8 cellular contexts compared by ENCODE assay signal in genomic region chr19:57279418-57280164, GRCh38. TPM values are rescaled to one million over a fixed set of nuclear protein-coding genes. Genes with fewer than 3 reads are reported as not detected.
DNase-seq lines count a peak whose midpoint lies in the region; ATAC-seq, FAIRE-seq and TF ChIP-seq lines count a peak whose summit lies in the region.

No MANE protein-coding gene starts in this region.

- H2BK15ac ChIP-seq in H1 (ENCODE audit: low read length), result 0 out of 2 replicates have a peak overlapping the region, but pooled peaks have one; percentile 88

- peaks cover 28% of the 10 kb centered on the region for H3K4me1 Mint-ChIP-seq in activated CD4-positive, alpha-beta memory T cell treated with anti-CD3 and anti-CD28 coated beads for 36 hours (ENCODE audit: low read depth)
- H3K4me1 Mint-ChIP-seq in memory B cell, result peaks cover 24% of the 10 kb centered on the region

- TF ChIP-seq POLR2A in H1 (IDR thresholded peaks at IDR 0.05; ENCODE audit: control extremely low read depth in 1 of 2, low read depth in 2 of 2, low read length in 2 of 2), result peak; percentile 85 to 93

- POLR2A ChIA-PET in activated CD4-positive, alpha-beta memory T cell treated with anti-CD3 and anti-CD28 coated beads for 36 hours (lab: Charles Lee), result no interaction called here
- POLR2A ChIA-PET in H1 (lab: Charles Lee; ENCODE audit: partially characterized antibody), result interaction anchor here (0.6 to 1.7 kb wide), 10 partner anchors 13 to 524 kb away, joined by 3 to 6 read pairs (median 3); partner anchors contain the start of genes TRAPPC2B, ZNF547 and ZNF805

- H2AFZ ChIP-seq in H1 (ENCODE audit: low read length), result peak overlapping the region; percentile 74; the same call in 1 of the 2 replicates

- H3K4me1 ChIP-seq in H1 (replicated peaks in 1 of 4; ENCODE audit: control insufficient read depth in 3 of 4, insufficient read depth in 4 of 4, low read length in 3 of 4), result peaks cover 0 to 6% (median 2%) of the 10 kb centered on the region in 4 experiments; a peak in 4 of 7 replicates

- peaks cover 6% of the 10 kb centered on the region for H3K23me2 ChIP-seq in H1 (ENCODE audit: low read depth, low read length)

- peak overlapping the region; percentile 59 to 98 (median 96) for H3K9ac ChIP-seq in H1 (replicated peaks in 1 of 4; ENCODE audit: extremely low read depth in 1 of 4, low read depth in 3 of 4, low read length in 3 of 4)

- no peak overlapping the region for H3K27ac Mint-ChIP-seq in activated CD4-positive, alpha-beta memory T cell treated with anti-CD3 and anti-CD28 coated beads for 36 hours
- H3K27ac Mint-ChIP-seq in memory B cell, result no peak overlapping the region

- peak overlapping the region; percentile 16 for H3K14ac ChIP-seq in H1 (ENCODE audit: insufficient read length)

- H2BK5ac ChIP-seq in H1 (ENCODE audit: low read depth, low read length), result peak overlapping the region; percentile 97

- TF ChIP-seq EP300 in H1 (IDR thresholded peaks at IDR 0.05; ENCODE audit: borderline replicate concordance in 1 of 2, low read depth in 2 of 2, low read length in 2 of 2), result no peak

- peaks cover 39% of the 10 kb centered on the region for H3K36me3 Mint-ChIP-seq in activated CD4-positive, alpha-beta memory T cell treated with anti-CD3 and anti-CD28 coated beads for 36 hours
- H3K36me3 Mint-ChIP-seq in memory B cell, result peaks cover 9% of the 10 kb centered on the region

- H3K56ac ChIP-seq in H1 (replicated peaks; ENCODE audit: insufficient read length, low read depth, low read length), result peak overlapping the region; percentile 83

- no peaks in the 10 kb centered on the region for H3K27me3 ChIP-seq in H1 (replicated peaks in 1 of 4; ENCODE audit: control insufficient read depth in 3 of 4, extremely low read depth in 1 of 4, insufficient read depth in 3 of 4, low read length in 3 of 4)

- WGBS in H1 (ENCODE audit: extremely low coverage in 1 of 2, insufficient coverage in 1 of 2, insufficient read length in 1 of 2, insufficient replicate concordance in 2 of 2, low coverage in 1 of 2, low lambda C conversion rate in 2 of 2, missing lambda C conversion rate in 1 of 2), 2 experiments, result 10% methylated on average over 23 of the region's 25 CpGs; no CpG with 5 or more reads in 1 of the 2 experiments

- peak overlapping the region; percentile 85 to 97 (median 87) for H3K4me3 ChIP-seq in H1 (ENCODE audit: extremely low read depth in 1 of 4, insufficient read depth in 2 of 4, low read depth in 3 of 4, low read length in 4 of 4)

- peak in 2 of 3 experiments; percentile 15 to 19; a peak in 2 of 4 replicates for TF ChIP-seq CTCF in H1 (IDR thresholded peaks at IDR 0.05; ENCODE audit: control extremely low read depth in 1 of 3, insufficient read depth in 1 of 3, low read depth in 1 of 3, low read length in 3 of 3)

- H3K9me3 ChIP-seq in H1 (ENCODE audit: insufficient read depth in 2 of 2, low read depth in 1 of 2, low read length in 1 of 2), result no peaks in the 10 kb centered on the region

- peak overlapping the region; percentile 98 for H4K91ac ChIP-seq in H1 (replicated peaks; ENCODE audit: insufficient read length, low read length)

- peak; percentile 94 for DNase-seq in CMK (ENCODE audit: low read depth)
- DNase-seq in NCI-H748 (lab: John Stamatoyannopoulos, UW; ENCODE audit: unreplicated experiment), result peak; percentile 98
- DNase-seq in activated CD4-positive, alpha-beta memory T cell treated with anti-CD3 and anti-CD28 coated beads for 36 hours, result peak; percentile 91
- peak; percentile 80 to 81 for DNase-seq in H1 (ENCODE audit: low read depth in 1 of 2, low spot score in 2 of 2)
- DNase-seq in memory B cell (ENCODE audit: low spot score in 2 of 2), result peak in 1 of 2 donors; percentile 77
- peak; percentile 62 for DNase-seq in stimulated activated CD8-positive, alpha-beta memory T cell treated with anti-CD3 and anti-CD28 coated beads, Interleukin-12 subunit alpha, Interleukin-12 subunit beta, amount 100 ng/mL, for 1 hour (ENCODE audit: low read depth)

- H3K27ac ChIP-seq in H1 (ENCODE audit: low read depth, low read length), result peak overlapping the region; percentile 95

- H3K4ac ChIP-seq in H1 (replicated peaks; ENCODE audit: insufficient read length, low read depth, low read length), result peak overlapping the region; percentile 89

- no peaks in the 10 kb centered on the region for H3K27me3 Mint-ChIP-seq in activated CD4-positive, alpha-beta memory T cell treated with anti-CD3 and anti-CD28 coated beads for 36 hours
- H3K27me3 Mint-ChIP-seq in memory B cell, result no peaks in the 10 kb centered on the region

- no peak for FAIRE-seq in H1 (lab: Jason Lieb, UNC)

- H2AK5ac ChIP-seq in H1 (ENCODE audit: low read depth, low read length), result peak overlapping the region; percentile 78

- peaks cover 26 to 40% of the 10 kb centered on the region in 2 experiments for H3K79me2 ChIP-seq in H1 (ENCODE audit: control insufficient read depth in 1 of 2, insufficient read depth in 2 of 2, low read length in 2 of 2)

- H4K20me1 ChIP-seq in H1 (replicated peaks in 1 of 2; ENCODE audit: control insufficient read depth in 1 of 2, insufficient read depth in 2 of 2, low read length in 2 of 2), result peaks cover 1 to 2% of the 10 kb centered on the region in 2 experiments

- no peak overlapping the region for H3K4me3 Mint-ChIP-seq in activated CD4-positive, alpha-beta memory T cell treated with anti-CD3 and anti-CD28 coated beads for 36 hours
- peak overlapping the region; percentile 25 for H3K4me3 Mint-ChIP-seq in memory B cell

- H3K36me3 ChIP-seq in H1 (ENCODE audit: control insufficient read depth in 2 of 4, insufficient read depth in 4 of 4, low read length in 3 of 4), result peaks cover 0 to 9% (median 5%) of the 10 kb centered on the region in 4 experiments; a peak in 3 of 8 replicates

- TF ChIP-seq RAD21 in H1 (IDR thresholded peaks at IDR 0.05 in 1 of 2, conservative IDR thresholded peaks at IDR 0.05 in 1 of 2; ENCODE audit: low read depth in 2 of 2, low read length in 2 of 2), result peak; percentile 17 to 31; a peak in 2 of 4 replicates

- H3K79me1 ChIP-seq in H1 (ENCODE audit: low read depth, low read length), result peaks cover 6% of the 10 kb centered on the region; the same call in 1 of the 2 replicates

- ATAC-seq in GM19397 (IDR thresholded peaks at IDR 0.05; ENCODE audit: unreplicated experiment) (peak; percentile 73), HG03558 (IDR thresholded peaks at IDR 0.05; ENCODE audit: extremely low read depth, unreplicated experiment) (peak; percentile 61), memory B cell (ENCODE audit: low read depth) (peak; percentile 71)

- CTCF ChIA-PET in activated CD4-positive, alpha-beta memory T cell treated with anti-CD3 and anti-CD28 coated beads for 36 hours (lab: Charles Lee), result no interaction called here
- CTCF ChIA-PET in H1 (lab: Charles Lee; ENCODE audit: partially characterized antibody), result no interaction called here

- H3K4me2 ChIP-seq in H1 (ENCODE audit: insufficient read depth in 1 of 2, low read depth in 2 of 2, low read length in 2 of 2), result peak overlapping the region; percentile 62 to 87

- peak overlapping the region; percentile 99 for H4K8ac ChIP-seq in H1 (ENCODE audit: extremely low read depth, insufficient read depth, low read length)

- no peak overlapping the region for H3K23ac ChIP-seq in H1 (ENCODE audit: insufficient read length)

- H2BK120ac ChIP-seq in H1 (replicated peaks; ENCODE audit: low read depth, low read length), result peak overlapping the region; percentile 66

- intact Hi-C loops in activated CD4-positive, alpha-beta memory T cell treated with anti-CD3 and anti-CD28 coated beads for 36 hours (cut with micrococcal nuclease), result loop anchor here (1.0 to 10.0 kb wide), 11 partner anchors 39 to 905 kb away; partner anchors contain the start of genes TRAPPC2B, ZNF264, ZNF274 and ZNF304

- no peak overlapping the region for H2BK20ac ChIP-seq in H1 (ENCODE audit: low read length)

- H3K18ac ChIP-seq in H1 (ENCODE audit: extremely low read depth, low read length), result peak overlapping the region; percentile 93

- peak overlapping the region; percentile 92 for H4K5ac ChIP-seq in H1 (ENCODE audit: insufficient read length, low read depth, low read length)

- peak overlapping the region; percentile 81; the same call in 1 of the 2 replicates for H2BK12ac ChIP-seq in H1 (ENCODE audit: low read depth, low read length)

- H3K9me3 Mint-ChIP-seq in activated CD4-positive, alpha-beta memory T cell treated with anti-CD3 and anti-CD28 coated beads for 36 hours, result no peaks in the 10 kb centered on the region
- no peaks in the 10 kb centered on the region for H3K9me3 Mint-ChIP-seq in memory B cell

RNA-seq across cellular contexts. Expression of gene ZNF460, which starts 0.7 kb away (rescaled TPM):
- total RNA-seq in activated CD4-positive, alpha-beta memory T cell treated with anti-CD3 and anti-CD28 coated beads for 36 hours, result 10 to 100 TPM; 45.5 to 45.8 TPM
- total RNA-seq in H1 (2021; fragmentation: NEBNext Ultra II Directional; extraction: Animal tissue kit (Norgen Biotek cat#: 25700)), result 56.0 and 57.9 TPM in 2 replicates
- 6.9 and 9.3 TPM in 2 replicates for polyA plus RNA-seq in H1 (2011; rRNA removed)
- polyA plus RNA-seq in H1 (2011; cell fraction: cytosol; rRNA removed), result 10.4 TPM
- polyA plus RNA-seq in H1 (2011; cell fraction: nucleus; rRNA removed), result 14.1 TPM
- polyA plus RNA-seq in H1 (2012, experiment 1 of 2), result 3.0 to 4.7 TPM (median 3.3 TPM) in 4 replicates
- 0.21 TPM for polyA plus RNA-seq in H1 (2012, experiment 2 of 2)
- polyA plus RNA-seq in H1 (2013, experiment 1 of 2), result 7.7 TPM
- polyA plus RNA-seq in H1 (2013, experiment 2 of 2), result 6.4 TPM
- 249 and 336 TPM in 2 replicates for polyA minus RNA-seq in H1 (2011; rRNA and poly(A)+ RNA removed)
- 79.0 TPM for polyA minus RNA-seq in H1 (2011; cell fraction: cytosol; rRNA and poly(A)+ RNA removed)
- 122 TPM for polyA minus RNA-seq in H1 (2011; cell fraction: nucleus; rRNA and poly(A)+ RNA removed)

RNA-seq across cellular contexts. Expression of gene ZNF805, which starts 39.2 kb away (rescaled TPM):
- 1 to 10 TPM; 6.9 to 7.0 TPM for total RNA-seq in activated CD4-positive, alpha-beta memory T cell treated with anti-CD3 and anti-CD28 coated beads for 36 hours
- 12.6 and 14.8 TPM in 2 replicates for total RNA-seq in H1 (2021; fragmentation: NEBNext Ultra II Directional; extraction: Animal tissue kit (Norgen Biotek cat#: 25700))
- polyA plus RNA-seq in H1 (2011; rRNA removed), result 1.6 and 2.3 TPM in 2 replicates
- 2.8 TPM for polyA plus RNA-seq in H1 (2011; cell fraction: cytosol; rRNA removed)
- 3.0 TPM for polyA plus RNA-seq in H1 (2011; cell fraction: nucleus; rRNA removed)
- polyA plus RNA-seq in H1 (2012, experiment 1 of 2), result 2.3 to 2.8 TPM (median 2.6 TPM) in 4 replicates
- polyA plus RNA-seq in H1 (2012, experiment 2 of 2), result 0.31 TPM
- 3.4 TPM for polyA plus RNA-seq in H1 (2013, experiment 1 of 2)
- 3.6 TPM for polyA plus RNA-seq in H1 (2013, experiment 2 of 2)
- polyA minus RNA-seq in H1 (2011; rRNA and poly(A)+ RNA removed), result 38.0 and 47.4 TPM in 2 replicates
- 14.0 TPM for polyA minus RNA-seq in H1 (2011; cell fraction: cytosol; rRNA and poly(A)+ RNA removed)
- polyA minus RNA-seq in H1 (2011; cell fraction: nucleus; rRNA and poly(A)+ RNA removed), result 15.4 TPM

RNA-seq across cellular contexts. Expression of gene ZNF543, which starts 40.7 kb away (rescaled TPM):
- 1 to 10 TPM; 4.0 to 4.3 TPM for total RNA-seq in activated CD4-positive, alpha-beta memory T cell treated with anti-CD3 and anti-CD28 coated beads for 36 hours
- 8.7 and 9.0 TPM in 2 replicates for total RNA-seq in H1 (2021; fragmentation: NEBNext Ultra II Directional; extraction: Animal tissue kit (Norgen Biotek cat#: 25700))
- polyA plus RNA-seq in H1 (2011; rRNA removed), result 1.7 and 1.8 TPM in 2 replicates
- 2.5 TPM for polyA plus RNA-seq in H1 (2011; cell fraction: cytosol; rRNA removed)
- 2.0 TPM for polyA plus RNA-seq in H1 (2011; cell fraction: nucleus; rRNA removed)
- 2.5 to 3.6 TPM (median 2.8 TPM) in 4 replicates for polyA plus RNA-seq in H1 (2012, experiment 1 of 2)
- polyA plus RNA-seq in H1 (2012, experiment 2 of 2), result 0.80 TPM
- polyA plus RNA-seq in H1 (2013, experiment 1 of 2), result 2.9 TPM
- 2.9 TPM for polyA plus RNA-seq in H1 (2013, experiment 2 of 2)
- polyA minus RNA-seq in H1 (2011; rRNA and poly(A)+ RNA removed), result 14.6 and 17.9 TPM in 2 replicates
- polyA minus RNA-seq in H1 (2011; cell fraction: cytosol; rRNA and poly(A)+ RNA removed), result 7.1 TPM
- polyA minus RNA-seq in H1 (2011; cell fraction: nucleus; rRNA and poly(A)+ RNA removed), result 7.5 TPM

RNA-seq across cellular contexts. Expression of gene AURKC, which starts 48.8 kb away (rescaled TPM):
- total RNA-seq in activated CD4-positive, alpha-beta memory T cell treated with anti-CD3 and anti-CD28 coated beads for 36 hours, result under 1 TPM; 0.81 to 0.97 TPM
- total RNA-seq in H1 (2021; fragmentation: NEBNext Ultra II Directional; extraction: Animal tissue kit (Norgen Biotek cat#: 25700)), result 3.1 TPM in 2 replicates
- polyA plus RNA-seq in H1 (2011; rRNA removed), result 4.3 and 6.3 TPM in 2 replicates
- polyA plus RNA-seq in H1 (2011; cell fraction: cytosol; rRNA removed), result 4.6 TPM
- polyA plus RNA-seq in H1 (2011; cell fraction: nucleus; rRNA removed), result 6.4 TPM
- polyA plus RNA-seq in H1 (2012, experiment 1 of 2), result 6.5 to 8.0 TPM (median 6.8 TPM) in 4 replicates
- 5.8 TPM for polyA plus RNA-seq in H1 (2012, experiment 2 of 2)
- 8.5 TPM for polyA plus RNA-seq in H1 (2013, experiment 1 of 2)
- polyA plus RNA-seq in H1 (2013, experiment 2 of 2), result 8.1 TPM
- 1.7 and 2.7 TPM in 2 replicates for polyA minus RNA-seq in H1 (2011; rRNA and poly(A)+ RNA removed)
- polyA minus RNA-seq in H1 (2011; cell fraction: cytosol; rRNA and poly(A)+ RNA removed), result not detected
- polyA minus RNA-seq in H1 (2011; cell fraction: nucleus; rRNA and poly(A)+ RNA removed), result 0.50 TPM
